19 cellular contexts compared by ENCODE assay signal in genomic region chr22:17924735-17925727, GRCh38.
DNase-seq lines count a peak whose midpoint lies in the region; ATAC-seq, FAIRE-seq and TF ChIP-seq lines count a peak whose summit lies in the region.
"Had no signal": no experiment of that assay in that cellular context is flagged by ENCODE, and none has a peak within 500 bp of the region (broad histone marks: within the 10 kb centered on the region; RNA-seq: fewer than 3 reads in every experiment).

No MANE protein-coding gene starts in this region.

- H3K27ac ChIP-seq in BLaER1: no peak overlapping the region
- peak overlapping the region in 1 of 2 donors; percentile 38 for H3K27ac ChIP-seq in kidney (ENCODE audit: low read depth in 2 of 2, low read length in 2 of 2)
- H3K27ac ChIP-seq: GM23248 had no signal

- no peak overlapping the region for H3K9ac ChIP-seq in BLaER1
- no peak overlapping the region for H3K9ac ChIP-seq in kidney (ENCODE audit: low read length in 2 of 2)
- H3K9ac ChIP-seq: GM23248 had no signal

- peaks cover 85% of the 10 kb centered on the region for H4K20me1 ChIP-seq in BLaER1

- 0 out of 2 replicates have a peak overlapping the region, but pooled peaks have one; percentile 1 for H3K4me2 ChIP-seq in BLaER1

- intact Hi-C loops in kidney (cut with DNase I): no loop called here

- peak; percentile 64 for DNase-seq in RCC 7860 (ENCODE audit: low spot score)
- DNase-seq in fibroblast of peridontal ligament (ENCODE audit: extremely low read depth): peak; percentile 60
- DNase-seq in mesenteric fat pad (ENCODE audit: low spot score): peak; percentile 49
- no peak for DNase-seq in NK-92 treated with Interleukin-12 subunit alpha and Interleukin-12 subunit beta, amount 100 ng/mL, for 24 hours (lab: John Stamatoyannopoulos, UW)
- no peak for DNase-seq in GM12891 (ENCODE audit: insufficient read length, low spot score)
- DNase-seq in kidney: no peak
- DNase-seq: activated CD4-positive, alpha-beta T cell treated with anti-CD3 and anti-CD28 coated beads for 36 hours; DMS153; GM23248; MM.1S; NCI-H1930; NCI-H748 treated with DMSO at 0.1 percent for 48 hours; stimulated activated CD4-positive, alpha-beta T cell treated with anti-CD3 and anti-CD28 coated beads, Interleukin-4, amount 100 ng/mL, for 4 hours; T-helper 17 cell; transverse colon had no signal

- TF ChIP-seq CTCF in kidney (IDR thresholded peaks at IDR 0.05; ENCODE audit: borderline replicate concordance, extremely low read depth, insufficient read depth): no peak

- H3K9me3 ChIP-seq in BLaER1: 0 out of 2 replicates have a peak, but pooled peaks cover under 1% of the 10 kb centered on the region
- no peaks in the 10 kb centered on the region for H3K9me3 ChIP-seq in kidney (ENCODE audit: control insufficient read depth in 1 of 2, low read length in 2 of 2)
- H3K9me3 ChIP-seq: transverse colon had no signal

- peaks cover 32% of the 10 kb centered on the region for H3K4me1 ChIP-seq in BLaER1
- H3K4me1 ChIP-seq in kidney (ENCODE audit: control insufficient read depth in 1 of 2, insufficient read depth in 1 of 2, low read depth in 1 of 2, low read length in 2 of 2): peaks cover 48 to 55% of the 10 kb centered on the region in 2 donors

- H3K36me3 ChIP-seq in BLaER1: no peaks in the 10 kb centered on the region
- H3K36me3 ChIP-seq in kidney (ENCODE audit: control insufficient read depth in 1 of 2, insufficient read depth in 2 of 2, low read length in 2 of 2): no peaks in the 10 kb centered on the region
- H3K36me3 ChIP-seq: transverse colon had no signal

- TF ChIP-seq POLR2A in GM12891 (IDR thresholded peaks at IDR 0.05; ENCODE audit: low read depth, low read length): no peak

- H3K27me3 ChIP-seq in BLaER1: no peaks in the 10 kb centered on the region
- H3K27me3 ChIP-seq: transverse colon had no signal

- FAIRE-seq in RCC 7860 (lab: Jason Lieb, UNC): no peak
- no peak for FAIRE-seq in GM12891 (lab: Jason Lieb, UNC)
- no peak for FAIRE-seq in kidney (lab: Jason Lieb, UNC)

- no peak overlapping the region for H3K4me3 ChIP-seq in BLaER1
- no peak overlapping the region for H3K4me3 ChIP-seq in kidney (ENCODE audit: low read length in 2 of 2)
- H3K4me3 ChIP-seq: GM23248, transverse colon had no signal

- no peak for ATAC-seq in HG03571 (IDR thresholded peaks at IDR 0.05; ENCODE audit: unreplicated experiment)
- ATAC-seq: activated CD4-positive, alpha-beta T cell treated with anti-CD3 and anti-CD28 coated beads for 36 hours; activated naive CD4-positive, alpha-beta T cell treated with anti-CD3 and anti-CD28 coated beads, Interleukin-2, amount 50 U/mL, for 72 hours; esophagus mucosa; T-helper 17 cell had no signal

TF ChIP-seq in GM12891, 5 proteins besides CTCF, POLR2A, EP300 and RAD21:
- TF ChIP-seq SPI1 (IDR thresholded peaks at IDR 0.05; ENCODE audit: low read depth, low read length) (no peak), TAF1 (IDR thresholded peaks at IDR 0.05; ENCODE audit: low read depth, low read length) (no peak), PAX5 (IDR thresholded peaks at IDR 0.05; ENCODE audit: insufficient read depth, low read length, severe bottlenecking) (no peak), POU2F2 (IDR thresholded peaks at IDR 0.05; ENCODE audit: low read depth, low read length) (no peak), POLR2AphosphoS5 (IDR thresholded peaks at IDR 0.05; ENCODE audit: low read depth, low read length) (no peak)

Comparison
In these comparisons a context has a peak if more than half of its experiments do, and no peak if none do; other contexts are left out.
1. DNase-seq: peak in RCC 7860 (single experiment), fibroblast of peridontal ligament (single experiment) and mesenteric fat pad (single experiment); none in NK-92 treated with Interleukin-12 subunit alpha and Interleukin-12 subunit beta, amount 100 ng/mL, for 24 hours (single experiment), GM12891 (single experiment) and kidney (single experiment).